1 cellular context compared by ENCODE assay signal in the genomic region with DNA sequence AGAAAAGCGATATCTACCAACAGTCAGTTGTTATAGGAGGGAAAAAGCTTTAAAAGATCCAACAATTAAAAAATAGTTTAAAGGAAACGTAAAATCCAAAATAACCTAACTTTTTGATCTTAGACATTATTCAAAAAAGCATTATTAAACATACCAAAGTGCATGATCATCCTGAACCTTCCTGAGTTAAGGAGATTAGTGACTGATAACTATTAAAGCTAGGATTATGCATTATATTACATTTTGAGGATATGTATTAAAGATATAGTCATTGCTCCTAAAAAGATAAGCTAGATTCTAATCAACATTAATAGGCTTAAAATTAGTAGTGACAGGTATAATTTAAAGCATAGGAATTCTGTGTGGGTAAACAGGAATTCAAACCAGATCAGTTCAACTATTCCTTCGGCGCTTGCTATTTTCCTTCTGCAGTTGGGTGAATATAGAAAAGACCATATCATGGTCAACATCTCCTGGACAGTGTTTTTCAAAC.
A peak's percentile ranks its signal among the peaks of the same experiment; 100 is the strongest.
TF ChIP-seq lines count a peak whose summit lies in the region.

No MANE protein-coding gene starts in this region.

TF ChIP-seq in SK-N-SH, 30 proteins besides CTCF, POLR2A, EP300 and RAD21 (continued from another document):
- TF ChIP-seq IRF3 (IDR thresholded peaks at IDR 0.05; ENCODE audit: low read depth, low read length) = no peak
- no peak for TF ChIP-seq MEF2A (IDR thresholded peaks at IDR 0.05; ENCODE audit: borderline replicate concordance, low read depth)
- TF ChIP-seq, protein P1, sequence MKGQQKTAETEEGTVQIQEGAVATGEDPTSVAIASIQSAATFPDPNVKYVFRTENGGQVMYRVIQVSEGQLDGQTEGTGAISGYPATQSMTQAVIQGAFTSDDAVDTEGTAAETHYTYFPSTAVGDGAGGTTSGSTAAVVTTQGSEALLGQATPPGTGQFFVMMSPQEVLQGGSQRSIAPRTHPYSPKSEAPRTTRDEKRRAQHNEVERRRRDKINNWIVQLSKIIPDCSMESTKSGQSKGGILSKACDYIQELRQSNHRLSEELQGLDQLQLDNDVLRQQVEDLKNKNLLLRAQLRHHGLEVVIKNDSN (IDR thresholded peaks at IDR 0.05; ENCODE audit: borderline replicate concordance, low read depth) = no peak
- TF ChIP-seq YY1 (IDR thresholded peaks at IDR 0.05; ENCODE audit: low read depth) = no peak
- TF ChIP-seq NFIC (IDR thresholded peaks at IDR 0.05; ENCODE audit: borderline replicate concordance) = no peak
- peak; percentile 48; the same call in 1 of the 2 replicates for TF ChIP-seq TCF12 (IDR thresholded peaks at IDR 0.05)
- no peak for TF ChIP-seq GABPA (IDR thresholded peaks at IDR 0.05; ENCODE audit: low read depth)
- TF ChIP-seq ZBTB33 (IDR thresholded peaks at IDR 0.05; ENCODE audit: borderline replicate concordance, low read depth) = no peak
- TF ChIP-seq EZH2phosphoT487 (IDR thresholded peaks at IDR 0.05; ENCODE audit: borderline replicate concordance, low read depth) = no peak
- TF ChIP-seq RCOR1 (IDR thresholded peaks at IDR 0.05; ENCODE audit: low read length) = no peak
- TF ChIP-seq JUND (IDR thresholded peaks at IDR 0.05) = peak; percentile 53
- peak; percentile 38; the same call in 1 of the 2 replicates for TF ChIP-seq FOXM1 (IDR thresholded peaks at IDR 0.05; ENCODE audit: low read depth)
